10 cellular contexts compared by ENCODE assay signal in genomic region chr15:94671845-94672524, GRCh38.
A peak's percentile ranks its signal among the peaks of the same experiment; 100 is the strongest.
DNase-seq lines count a peak whose midpoint lies in the region; ATAC-seq and TF ChIP-seq lines count a peak whose summit lies in the region.
"Had no signal": no experiment of that assay in that cellular context is flagged by ENCODE, and none has a peak within 500 bp of the region (broad histone marks: within the 10 kb centered on the region; RNA-seq: fewer than 3 reads in every experiment).

No MANE protein-coding gene starts in this region.

- H3K36me3 ChIP-seq in MG63: no peaks in the 10 kb centered on the region
- H3K36me3 ChIP-seq in spleen: no peaks in the 10 kb centered on the region

- TF ChIP-seq POLR2A in spleen (IDR thresholded peaks at IDR 0.05): peak in 1 of 3 donors; percentile 51

- peak overlapping the region; percentile 70 to 85 (median 82) for H3K4me3 Mint-ChIP-seq in brain
- H3K4me3 Mint-ChIP-seq in activated T-helper 17 cell treated with anti-CD3 and anti-CD28 coated beads, Interleukin-2, amount 50 U/mL, for 72 hours: no peak overlapping the region
- H3K4me3 Mint-ChIP-seq: memory B cell had no signal

- no peaks in the 10 kb centered on the region for H3K27me3 ChIP-seq in MG63
- H3K27me3 ChIP-seq in spleen (replicated peaks in 1 of 7): no peaks in the 10 kb centered on the region

- peak; percentile 12 to 15 for TF ChIP-seq CTCF in brain (conservative IDR thresholded peaks at IDR 0.05)
- no peak for TF ChIP-seq CTCF in spleen (IDR thresholded peaks at IDR 0.05 in 8 of 11, conservative IDR thresholded peaks at IDR 0.05 in 3 of 11)

- DNase-seq in MG63 (peak; percentile 30), iris pigment epithelial cell (ENCODE audit: low read depth) (peak; percentile 12), spleen (no peak), NCI-H146 (lab: John Stamatoyannopoulos, UW) (no peak)
- no peak for DNase-seq in activated effector memory CD4-positive, alpha-beta T cell treated with anti-CD3 and anti-CD28 coated beads, Interleukin-2, amount 50 U/mL, for 16 hours

- peak overlapping the region; percentile 63 to 96 (median 96) for H3K27ac Mint-ChIP-seq in brain
- H3K27ac Mint-ChIP-seq in activated T-helper 17 cell treated with anti-CD3 and anti-CD28 coated beads, Interleukin-2, amount 50 U/mL, for 72 hours: no peak overlapping the region
- H3K27ac Mint-ChIP-seq: memory B cell had no signal

- peaks cover 5% of the 10 kb centered on the region; the same call in 1 of the 2 replicates for H3K9me3 ChIP-seq in MG63
- no peaks in the 10 kb centered on the region for H3K9me3 ChIP-seq in spleen

- H3K9me3 Mint-ChIP-seq in brain: peaks cover 0 to 3% (median 0%) of the 10 kb centered on the region in 5 experiments
- H3K9me3 Mint-ChIP-seq in activated T-helper 17 cell treated with anti-CD3 and anti-CD28 coated beads, Interleukin-2, amount 50 U/mL, for 72 hours: no peaks in the 10 kb centered on the region
- H3K9me3 Mint-ChIP-seq: memory B cell had no signal

- intact Hi-C loops in spleen (cut with DNase I; ENCODE audit: low total_unique reads): loop anchor here (10.0 kb wide), 1 partner anchor 173 kb away; no protein-coding TSS in a partner anchor

- no peak for ATAC-seq in HG03025 (IDR thresholded peaks at IDR 0.05; ENCODE audit: low FRiP score, unreplicated experiment)
- ATAC-seq in activated T-helper 17 cell treated with anti-CD3 and anti-CD28 coated beads, Interleukin-2, amount 50 U/mL, for 72 hours (replicated peaks): no peak

- WGBS in spleen, 5 donors: 51 to 65% (median 57%) methylated on average over 8 of the region's 8 CpGs

- H3K4me3 ChIP-seq in MG63 (no peak overlapping the region), spleen (peak overlapping the region in 1 of 8 donors; percentile 27)

- H3K36me3 Mint-ChIP-seq in brain: no peaks in the 10 kb centered on the region
- no peaks in the 10 kb centered on the region for H3K36me3 Mint-ChIP-seq in activated T-helper 17 cell treated with anti-CD3 and anti-CD28 coated beads, Interleukin-2, amount 50 U/mL, for 72 hours (ENCODE audit: low read depth)
- H3K36me3 Mint-ChIP-seq: memory B cell had no signal

- peaks cover 5% of the 10 kb centered on the region for H3K27me3 Mint-ChIP-seq in brain
- peaks cover 14% of the 10 kb centered on the region for H3K27me3 Mint-ChIP-seq in activated T-helper 17 cell treated with anti-CD3 and anti-CD28 coated beads, Interleukin-2, amount 50 U/mL, for 72 hours

- peaks cover 0 to 29% (median 8%) of the 10 kb centered on the region in 6 donors for H3K4me1 ChIP-seq in spleen

- peaks cover 60% of the 10 kb centered on the region for H3K4me1 Mint-ChIP-seq in brain
- H3K4me1 Mint-ChIP-seq in activated T-helper 17 cell treated with anti-CD3 and anti-CD28 coated beads, Interleukin-2, amount 50 U/mL, for 72 hours: no peaks in the 10 kb centered on the region
- H3K4me1 Mint-ChIP-seq: memory B cell had no signal

- H3K27ac ChIP-seq in spleen: peak overlapping the region; percentile 51 to 84 (median 79)
- H3K27ac ChIP-seq: HL-60 had no signal

Comparison
In these comparisons a context has a peak if more than half of its experiments do, and no peak if none do; other contexts are left out.
1. DNase-seq: peak in MG63 (single experiment) and iris pigment epithelial cell (single experiment); none in spleen (single experiment), activated effector memory CD4-positive, alpha-beta T cell treated with anti-CD3 and anti-CD28 coated beads, Interleukin-2, amount 50 U/mL, for 16 hours (single experiment) and NCI-H146 (single experiment).
2. CTCF ChIP-seq: peak in brain (2 of 2); none in spleen (0 of 11).